Comparison of ENCODE assay signal across 8 cellular contexts in genomic region chr10:72276421-72277339, GRCh38. TPM values are rescaled to one million over a fixed set of nuclear protein-coding genes. Genes with fewer than 3 reads are reported as not detected.
DNase-seq lines count a peak whose midpoint lies in the region; ATAC-seq and TF ChIP-seq lines count a peak whose summit lies in the region.

No MANE protein-coding gene starts in this region.

- H3K36me3 ChIP-seq in breast epithelium: no peaks in the 10 kb centered on the region
- peaks cover 18% of the 10 kb centered on the region for H3K36me3 ChIP-seq in mesodermal cell (ENCODE audit: control insufficient read depth, insufficient read depth, low read length)
- H3K36me3 ChIP-seq in aorta (ENCODE audit: control insufficient read depth in 1 of 2, insufficient read depth in 2 of 2, low read length in 1 of 2): no peaks in the 10 kb centered on the region

- H3K9me3 ChIP-seq in breast epithelium: no peaks in the 10 kb centered on the region
- H3K9me3 ChIP-seq in mesodermal cell (ENCODE audit: control insufficient read depth, low read length): no peaks in the 10 kb centered on the region
- H3K9me3 ChIP-seq in aorta (ENCODE audit: control insufficient read depth, low read length): no peaks in the 10 kb centered on the region

- peak in 1 of 3 donors; percentile 16 for TF ChIP-seq CTCF in breast epithelium (IDR thresholded peaks at IDR 0.05)

- DNase-seq in EH (ENCODE audit: low read depth): peak; percentile 73
- peak; percentile 16 for DNase-seq in NCI-H2029 treated with DMSO at 0.1 percent for 48 hours (lab: John Stamatoyannopoulos, UW)
- peak in 1 of 2 donors; percentile 32 for DNase-seq in breast epithelium (ENCODE audit: low spot score in 2 of 2)
- DNase-seq in G401 (ENCODE audit: low spot score): no peak
- DNase-seq in aorta: no peak

- H3K27me3 ChIP-seq in breast epithelium: no peaks in the 10 kb centered on the region
- H3K27me3 ChIP-seq in aorta (ENCODE audit: control insufficient read depth in 1 of 2, insufficient read depth in 2 of 2, low read length in 1 of 2): peaks cover 0 to 2% of the 10 kb centered on the region in 2 donors

- ATAC-seq in activated CD4-positive, CD25-positive, alpha-beta regulatory T cell treated with anti-CD3 and anti-CD28 coated beads, Interleukin-2, amount 50 U/mL, for 24 hours: no peak
- ATAC-seq in aorta (ENCODE audit: low FRiP score): no peak
- no peak for ATAC-seq in HG02623 (IDR thresholded peaks at IDR 0.05; ENCODE audit: unreplicated experiment)

- H3K4me3 ChIP-seq in breast epithelium (peak overlapping the region; percentile 89 to 98 (median 95)), mesodermal cell (ENCODE audit: extremely low read depth, insufficient read depth, low read length, poor library complexity, severe bottlenecking) (peak overlapping the region; percentile 84), aorta (ENCODE audit: low read length in 2 of 2) (no peak overlapping the region)

- 85 to 88% methylated on average over 6 of the region's 6 CpGs for WGBS in mesodermal cell (ENCODE audit: insufficient coverage in 2 of 2), 2 experiments
- 68 to 79% methylated on average over 6 of the region's 6 CpGs for WGBS in aorta, 2 donors

- H3K4me1 ChIP-seq in breast epithelium (peaks cover 6 to 8% of the 10 kb centered on the region in 2 donors), mesodermal cell (ENCODE audit: control insufficient read depth, insufficient read depth, low read length, poor library complexity, severe bottlenecking) (peaks cover 8% of the 10 kb centered on the region), aorta (ENCODE audit: control insufficient read depth in 1 of 2, insufficient read depth in 2 of 2, low read length in 2 of 2) (no peaks in the 10 kb centered on the region)

- intact Hi-C loops in breast epithelium (cut with DNase I; ENCODE audit: low total_unique reads) (no loop called here), aorta (cut with DNase I) (no loop called here)

- no peak for TF ChIP-seq POLR2A in breast epithelium (IDR thresholded peaks at IDR 0.05)

- in situ Hi-C loops in G401 (cut with HindIII; ENCODE audit: low sequenced_read_pairs): loop anchor here (5.0 kb wide), 1 partner anchor 36 kb away; no protein-coding TSS in a partner anchor

- H3K27ac ChIP-seq in breast epithelium (peak overlapping the region; percentile 98 to 99), mesodermal cell (ENCODE audit: low read depth, low read length, severe bottlenecking) (no peak overlapping the region), aorta (ENCODE audit: low read depth in 1 of 2, low read length in 2 of 2) (no peak overlapping the region)

RNA-seq across cellular contexts. Expression of gene DDIT4, which starts 3.0 kb away (rescaled TPM):
- 100 to 1,000 TPM; 183 to 555 (median 341) TPM for total RNA-seq in breast epithelium
- polyA plus RNA-seq in mesodermal cell (2013, experiment 1 of 2): 56.3 TPM
- polyA plus RNA-seq in mesodermal cell (2013, experiment 2 of 2): 59.6 TPM
- total RNA-seq in G401 (2014; rRNA removed; shearing (Covaris generic)): 192 and 262 TPM in 2 replicates
- total RNA-seq in aorta: 100 to 1,000 TPM; 104 to 126 TPM
- polyA plus RNA-seq in aorta: 10 to 100 TPM; 55.9 to 96.5 TPM

Comparison
In these comparisons a context has a peak if more than half of its experiments do, and no peak if none do; other contexts are left out.
1. DNase-seq: peak in EH (single experiment) and NCI-H2029 treated with DMSO at 0.1 percent for 48 hours (single experiment); none in G401 (single experiment) and aorta (0 of 2).
2. H3K27ac ChIP-seq: peak in breast epithelium (2 of 2); none in mesodermal cell (single experiment) and aorta (0 of 2).
3. H3K4me3 ChIP-seq: peak in breast epithelium (3 of 3) and mesodermal cell (single experiment); none in aorta (0 of 2).